In the genomic region with DNA sequence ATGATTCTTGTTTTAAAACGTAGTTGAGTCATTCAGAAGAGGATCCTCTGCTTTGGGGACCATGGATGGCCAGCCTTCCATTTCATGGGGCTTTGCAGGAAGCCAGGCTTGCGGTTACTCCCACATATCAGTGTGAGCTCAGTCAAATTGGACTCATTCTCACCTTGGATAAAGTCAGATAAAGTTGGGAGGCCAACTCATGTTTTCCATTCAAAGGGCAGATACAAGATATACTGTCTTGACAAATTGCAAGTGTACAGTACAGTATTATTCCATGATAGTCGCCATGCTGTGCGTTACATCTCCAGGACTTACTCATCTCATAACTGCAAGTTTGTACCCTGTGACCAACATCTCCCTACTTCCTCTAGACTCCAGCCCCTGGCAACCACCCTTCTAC, we compare ENCODE assay signal across 17 cellular contexts. TPM values are rescaled to one million over a fixed set of nuclear protein-coding genes. Genes with fewer than 3 reads are reported as not detected.
A peak's percentile ranks its signal among the peaks of the same experiment; 100 is the strongest.
DNase-seq lines count a peak whose midpoint lies in the region.
"Had no signal": no experiment of that assay in that cellular context is flagged by ENCODE, and none has a peak within 500 bp of the region (broad histone marks: within the 10 kb centered on the region; RNA-seq: fewer than 3 reads in every experiment).

No MANE protein-coding gene starts in this region.

- intact Hi-C loops in activated CD4-positive, alpha-beta T cell treated with anti-CD3 and anti-CD28 coated beads, Interleukin-2, amount 10 ng/mL, durations not matched to agents 24 days and 14 days (cut with micrococcal nuclease) = loop anchor here (1.0 kb wide), 3 partner anchors 39 to 69 kb away; no protein-coding TSS in a partner anchor
- intact Hi-C loops in activated T-helper 1 cell treated with anti-CD3 and anti-CD28 coated beads, Interleukin-12 subunit alpha, Interleukin-12 subunit beta, Interleukin-2, Interleukin-4 antibody, amounts not matched to agents 30 ng/mL and 10 ng/mL and 1 ng/mL, durations not matched to agents 14 hours and 24 hours and 36 hours (cut with micrococcal nuclease) = loop anchor here (1.0 kb wide), 1 partner anchor 39 kb away; no protein-coding TSS in a partner anchor

- peak overlapping the region; percentile 14 for H3K27ac Mint-ChIP-seq in activated CD4-positive, alpha-beta T cell treated with anti-CD3 and anti-CD28 coated beads, Interleukin-2, amount 10 ng/mL, durations not matched to agents 24 days and 14 days
- peak overlapping the region; percentile 61 for H3K27ac Mint-ChIP-seq in activated T-helper 1 cell treated with anti-CD3 and anti-CD28 coated beads, Interleukin-12 subunit alpha, Interleukin-12 subunit beta, Interleukin-2, Interleukin-4 antibody, amounts not matched to agents 30 ng/mL and 10 ng/mL and 1 ng/mL, durations not matched to agents 14 hours and 24 hours and 36 hours
- peak overlapping the region; percentile 90 for H3K27ac Mint-ChIP-seq in stimulated activated naive CD8-positive, alpha-beta T cell treated with anti-CD3 and anti-CD28 coated beads, Interleukin-15, Interleukin-2, amounts not matched to agents 100 ng/mL and 50 ng/mL, for 24 hours
- H3K27ac Mint-ChIP-seq: CD4-positive, alpha-beta memory T cell; HFFc6 had no signal

- peaks cover 31% of the 10 kb centered on the region for H3K4me1 Mint-ChIP-seq in activated CD4-positive, alpha-beta T cell treated with anti-CD3 and anti-CD28 coated beads, Interleukin-2, amount 10 ng/mL, durations not matched to agents 24 days and 14 days
- H3K4me1 Mint-ChIP-seq in activated T-helper 1 cell treated with anti-CD3 and anti-CD28 coated beads, Interleukin-12 subunit alpha, Interleukin-12 subunit beta, Interleukin-2, Interleukin-4 antibody, amounts not matched to agents 30 ng/mL and 10 ng/mL and 1 ng/mL, durations not matched to agents 14 hours and 24 hours and 36 hours (ENCODE audit: low read depth) = peaks cover 43% of the 10 kb centered on the region
- peaks cover 57% of the 10 kb centered on the region for H3K4me1 Mint-ChIP-seq in stimulated activated naive CD8-positive, alpha-beta T cell treated with anti-CD3 and anti-CD28 coated beads, Interleukin-15, Interleukin-2, amounts not matched to agents 100 ng/mL and 50 ng/mL, for 24 hours (ENCODE audit: low read depth)

- no peaks in the 10 kb centered on the region for H3K27me3 Mint-ChIP-seq in activated CD4-positive, alpha-beta T cell treated with anti-CD3 and anti-CD28 coated beads, Interleukin-2, amount 10 ng/mL, durations not matched to agents 24 days and 14 days
- no peaks in the 10 kb centered on the region for H3K27me3 Mint-ChIP-seq in activated T-helper 1 cell treated with anti-CD3 and anti-CD28 coated beads, Interleukin-12 subunit alpha, Interleukin-12 subunit beta, Interleukin-2, Interleukin-4 antibody, amounts not matched to agents 30 ng/mL and 10 ng/mL and 1 ng/mL, durations not matched to agents 14 hours and 24 hours and 36 hours (ENCODE audit: insufficient read depth)
- no peaks in the 10 kb centered on the region for H3K27me3 Mint-ChIP-seq in stimulated activated naive CD8-positive, alpha-beta T cell treated with anti-CD3 and anti-CD28 coated beads, Interleukin-15, Interleukin-2, amounts not matched to agents 100 ng/mL and 50 ng/mL, for 24 hours
- H3K27me3 Mint-ChIP-seq: CD4-positive, alpha-beta memory T cell had no signal

- DNase-seq in activated CD4-positive, alpha-beta T cell treated with anti-CD3 and anti-CD28 coated beads, Interleukin-2, amount 10 ng/mL, durations not matched to agents 24 days and 14 days = no peak
- DNase-seq in activated CD4-positive, alpha-beta T cell treated with anti-CD3 and anti-CD28 coated beads for 1 hour = no peak
- peak; percentile 68 for DNase-seq in stimulated activated CD4-positive, alpha-beta T cell treated with anti-CD3 and anti-CD28 coated beads, Interleukin-15, amount 100 ng/mL, for 24 hours
- no peak for DNase-seq in stimulated activated CD4-positive, alpha-beta T cell treated with anti-CD3 and anti-CD28 coated beads, Interleukin-12 subunit alpha, Interleukin-12 subunit beta, amount 100 ng/mL, for 4 hours
- DNase-seq in activated T-helper 1 cell treated with anti-CD3 and anti-CD28 coated beads, Interleukin-12 subunit alpha, Interleukin-12 subunit beta, Interleukin-2, Interleukin-4 antibody, amounts not matched to agents 30 ng/mL and 10 ng/mL and 1 ng/mL, durations not matched to agents 14 hours and 24 hours and 36 hours (ENCODE audit: low spot score) = no peak
- no peak for DNase-seq in HCEC 1CT
- DNase-seq: Calu3; CD4-positive, alpha-beta memory T cell; GF-D8; HFFc6; KBM-7; MV-4-11; NCI-H1417; NCI-H187 treated with DMSO at 0.1 percent for 48 hours; NCI-H526; PC-3 had no signal

- H3K9me3 Mint-ChIP-seq in activated CD4-positive, alpha-beta T cell treated with anti-CD3 and anti-CD28 coated beads, Interleukin-2, amount 10 ng/mL, durations not matched to agents 24 days and 14 days = peaks cover 3% of the 10 kb centered on the region
- peaks cover 4% of the 10 kb centered on the region for H3K9me3 Mint-ChIP-seq in activated T-helper 1 cell treated with anti-CD3 and anti-CD28 coated beads, Interleukin-12 subunit alpha, Interleukin-12 subunit beta, Interleukin-2, Interleukin-4 antibody, amounts not matched to agents 30 ng/mL and 10 ng/mL and 1 ng/mL, durations not matched to agents 14 hours and 24 hours and 36 hours
- H3K9me3 Mint-ChIP-seq in stimulated activated naive CD8-positive, alpha-beta T cell treated with anti-CD3 and anti-CD28 coated beads, Interleukin-15, Interleukin-2, amounts not matched to agents 100 ng/mL and 50 ng/mL, for 24 hours = peaks cover 4% of the 10 kb centered on the region
- H3K9me3 Mint-ChIP-seq: CD4-positive, alpha-beta memory T cell; HFFc6 had no signal

- peaks cover 3% of the 10 kb centered on the region for H3K36me3 Mint-ChIP-seq in activated CD4-positive, alpha-beta T cell treated with anti-CD3 and anti-CD28 coated beads, Interleukin-2, amount 10 ng/mL, durations not matched to agents 24 days and 14 days (ENCODE audit: low read depth)
- H3K36me3 Mint-ChIP-seq in activated T-helper 1 cell treated with anti-CD3 and anti-CD28 coated beads, Interleukin-12 subunit alpha, Interleukin-12 subunit beta, Interleukin-2, Interleukin-4 antibody, amounts not matched to agents 30 ng/mL and 10 ng/mL and 1 ng/mL, durations not matched to agents 14 hours and 24 hours and 36 hours (ENCODE audit: low read depth) = peaks cover 5% of the 10 kb centered on the region
- no peaks in the 10 kb centered on the region for H3K36me3 Mint-ChIP-seq in stimulated activated naive CD8-positive, alpha-beta T cell treated with anti-CD3 and anti-CD28 coated beads, Interleukin-15, Interleukin-2, amounts not matched to agents 100 ng/mL and 50 ng/mL, for 24 hours (ENCODE audit: low read depth)

- H3K4me3 Mint-ChIP-seq in activated CD4-positive, alpha-beta T cell treated with anti-CD3 and anti-CD28 coated beads, Interleukin-2, amount 10 ng/mL, durations not matched to agents 24 days and 14 days = no peak overlapping the region
- H3K4me3 Mint-ChIP-seq in activated T-helper 1 cell treated with anti-CD3 and anti-CD28 coated beads, Interleukin-12 subunit alpha, Interleukin-12 subunit beta, Interleukin-2, Interleukin-4 antibody, amounts not matched to agents 30 ng/mL and 10 ng/mL and 1 ng/mL, durations not matched to agents 14 hours and 24 hours and 36 hours = no peak overlapping the region
- H3K4me3 Mint-ChIP-seq in stimulated activated naive CD8-positive, alpha-beta T cell treated with anti-CD3 and anti-CD28 coated beads, Interleukin-15, Interleukin-2, amounts not matched to agents 100 ng/mL and 50 ng/mL, for 24 hours = peak overlapping the region; percentile 42
- H3K4me3 Mint-ChIP-seq: CD4-positive, alpha-beta memory T cell; HFFc6 had no signal

RNA-seq across cellular contexts. Expression of a gene that starts 25.5 kb away (rescaled TPM):
- total RNA-seq in activated CD4-positive, alpha-beta T cell treated with anti-CD3 and anti-CD28 coated beads, Interleukin-2, amount 10 ng/mL, durations not matched to agents 24 days and 14 days = 25.0 and 27.9 TPM in 2 replicates
- 17.0 and 17.7 TPM in 2 replicates for total RNA-seq in activated T-helper 1 cell treated with anti-CD3 and anti-CD28 coated beads, Interleukin-12 subunit alpha, Interleukin-12 subunit beta, Interleukin-2, Interleukin-4 antibody, amounts not matched to agents 30 ng/mL and 10 ng/mL and 1 ng/mL, durations not matched to agents 14 hours and 24 hours and 36 hours
- total RNA-seq: HFFc6 had no signal

Comparison
In these comparisons a context has a peak if more than half of its experiments do, and no peak if none do; other contexts are left out.
1. H3K27ac Mint-ChIP-seq: peak in every context shown above with its lines; median percentile 90 in stimulated activated naive CD8-positive, alpha-beta T cell treated with anti-CD3 and anti-CD28 coated beads, Interleukin-15, Interleukin-2, amounts not matched to agents 100 ng/mL and 50 ng/mL, for 24 hours; 61 in activated T-helper 1 cell treated with anti-CD3 and anti-CD28 coated beads, Interleukin-12 subunit alpha, Interleukin-12 subunit beta, Interleukin-2, Interleukin-4 antibody, amounts not matched to agents 30 ng/mL and 10 ng/mL and 1 ng/mL, durations not matched to agents 14 hours and 24 hours and 36 hours; 14 in activated CD4-positive, alpha-beta T cell treated with anti-CD3 and anti-CD28 coated beads, Interleukin-2, amount 10 ng/mL, durations not matched to agents 24 days and 14 days.